ENCODE assay signal across 1 cellular context in the genomic region with DNA sequence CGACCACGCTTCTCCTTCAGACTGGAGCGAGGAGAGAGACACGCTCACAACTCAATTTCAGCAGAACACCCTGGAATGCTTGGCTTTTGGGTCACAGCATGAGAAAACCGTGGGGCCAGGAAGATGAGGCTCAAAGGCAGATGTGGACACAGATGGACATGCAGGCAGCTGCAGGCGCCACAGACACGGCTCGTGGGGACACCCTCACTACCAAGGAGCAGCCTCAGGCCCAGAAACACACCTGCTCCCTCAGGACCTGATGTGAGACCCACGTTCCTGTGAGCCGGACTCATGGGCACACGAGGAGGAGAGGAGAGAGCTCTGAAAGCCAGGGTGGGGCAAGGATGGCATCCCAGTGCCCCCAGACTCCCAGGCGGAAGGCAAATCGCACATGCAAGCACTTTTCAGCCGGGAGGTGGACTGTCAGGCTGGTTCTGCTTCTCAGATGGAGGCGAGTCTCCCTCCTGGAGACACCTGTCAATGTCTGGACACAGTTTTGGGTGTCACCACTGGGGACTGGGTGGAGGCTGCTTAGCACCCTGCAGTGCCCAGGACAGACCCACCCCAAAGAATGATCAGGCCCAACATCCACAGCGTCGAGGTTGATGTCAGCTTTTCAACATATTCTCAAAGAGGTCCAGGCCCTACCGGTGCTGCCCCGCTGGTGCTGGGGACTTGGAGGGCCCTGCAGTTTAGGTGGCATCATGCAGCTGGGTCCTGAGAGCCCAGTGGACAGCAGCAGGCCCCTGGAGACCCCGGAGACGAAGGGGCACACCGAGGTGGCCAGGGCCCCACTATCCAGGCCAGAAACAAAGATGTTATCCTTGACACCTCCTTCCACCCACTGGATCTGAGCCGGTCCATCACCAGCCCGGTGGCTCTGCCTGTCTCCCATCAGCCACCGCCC.
TF ChIP-seq lines count a peak whose summit lies in the region.

No MANE protein-coding gene starts in this region.

TF ChIP-seq in GM23338, 12 proteins besides CTCF, POLR2A, EP300 and RAD21:
- TF ChIP-seq, protein P1, sequence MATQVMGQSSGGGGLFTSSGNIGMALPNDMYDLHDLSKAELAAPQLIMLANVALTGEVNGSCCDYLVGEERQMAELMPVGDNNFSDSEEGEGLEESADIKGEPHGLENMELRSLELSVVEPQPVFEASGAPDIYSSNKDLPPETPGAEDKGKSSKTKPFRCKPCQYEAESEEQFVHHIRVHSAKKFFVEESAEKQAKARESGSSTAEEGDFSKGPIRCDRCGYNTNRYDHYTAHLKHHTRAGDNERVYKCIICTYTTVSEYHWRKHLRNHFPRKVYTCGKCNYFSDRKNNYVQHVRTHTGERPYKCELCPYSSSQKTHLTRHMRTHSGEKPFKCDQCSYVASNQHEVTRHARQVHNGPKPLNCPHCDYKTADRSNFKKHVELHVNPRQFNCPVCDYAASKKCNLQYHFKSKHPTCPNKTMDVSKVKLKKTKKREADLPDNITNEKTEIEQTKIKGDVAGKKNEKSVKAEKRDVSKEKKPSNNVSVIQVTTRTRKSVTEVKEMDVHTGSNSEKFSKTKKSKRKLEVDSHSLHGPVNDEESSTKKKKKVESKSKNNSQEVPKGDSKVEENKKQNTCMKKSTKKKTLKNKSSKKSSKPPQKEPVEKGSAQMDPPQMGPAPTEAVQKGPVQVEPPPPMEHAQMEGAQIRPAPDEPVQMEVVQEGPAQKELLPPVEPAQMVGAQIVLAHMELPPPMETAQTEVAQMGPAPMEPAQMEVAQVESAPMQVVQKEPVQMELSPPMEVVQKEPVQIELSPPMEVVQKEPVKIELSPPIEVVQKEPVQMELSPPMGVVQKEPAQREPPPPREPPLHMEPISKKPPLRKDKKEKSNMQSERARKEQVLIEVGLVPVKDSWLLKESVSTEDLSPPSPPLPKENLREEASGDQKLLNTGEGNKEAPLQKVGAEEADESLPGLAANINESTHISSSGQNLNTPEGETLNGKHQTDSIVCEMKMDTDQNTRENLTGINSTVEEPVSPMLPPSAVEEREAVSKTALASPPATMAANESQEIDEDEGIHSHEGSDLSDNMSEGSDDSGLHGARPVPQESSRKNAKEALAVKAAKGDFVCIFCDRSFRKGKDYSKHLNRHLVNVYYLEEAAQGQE (IDR thresholded peaks at IDR 0.05; ENCODE audit: unreplicated experiment) = no peak
- no peak for TF ChIP-seq EZH2 (IDR thresholded peaks at IDR 0.05; ENCODE audit: low read depth, unreplicated experiment)
- TF ChIP-seq, protein P2, sequence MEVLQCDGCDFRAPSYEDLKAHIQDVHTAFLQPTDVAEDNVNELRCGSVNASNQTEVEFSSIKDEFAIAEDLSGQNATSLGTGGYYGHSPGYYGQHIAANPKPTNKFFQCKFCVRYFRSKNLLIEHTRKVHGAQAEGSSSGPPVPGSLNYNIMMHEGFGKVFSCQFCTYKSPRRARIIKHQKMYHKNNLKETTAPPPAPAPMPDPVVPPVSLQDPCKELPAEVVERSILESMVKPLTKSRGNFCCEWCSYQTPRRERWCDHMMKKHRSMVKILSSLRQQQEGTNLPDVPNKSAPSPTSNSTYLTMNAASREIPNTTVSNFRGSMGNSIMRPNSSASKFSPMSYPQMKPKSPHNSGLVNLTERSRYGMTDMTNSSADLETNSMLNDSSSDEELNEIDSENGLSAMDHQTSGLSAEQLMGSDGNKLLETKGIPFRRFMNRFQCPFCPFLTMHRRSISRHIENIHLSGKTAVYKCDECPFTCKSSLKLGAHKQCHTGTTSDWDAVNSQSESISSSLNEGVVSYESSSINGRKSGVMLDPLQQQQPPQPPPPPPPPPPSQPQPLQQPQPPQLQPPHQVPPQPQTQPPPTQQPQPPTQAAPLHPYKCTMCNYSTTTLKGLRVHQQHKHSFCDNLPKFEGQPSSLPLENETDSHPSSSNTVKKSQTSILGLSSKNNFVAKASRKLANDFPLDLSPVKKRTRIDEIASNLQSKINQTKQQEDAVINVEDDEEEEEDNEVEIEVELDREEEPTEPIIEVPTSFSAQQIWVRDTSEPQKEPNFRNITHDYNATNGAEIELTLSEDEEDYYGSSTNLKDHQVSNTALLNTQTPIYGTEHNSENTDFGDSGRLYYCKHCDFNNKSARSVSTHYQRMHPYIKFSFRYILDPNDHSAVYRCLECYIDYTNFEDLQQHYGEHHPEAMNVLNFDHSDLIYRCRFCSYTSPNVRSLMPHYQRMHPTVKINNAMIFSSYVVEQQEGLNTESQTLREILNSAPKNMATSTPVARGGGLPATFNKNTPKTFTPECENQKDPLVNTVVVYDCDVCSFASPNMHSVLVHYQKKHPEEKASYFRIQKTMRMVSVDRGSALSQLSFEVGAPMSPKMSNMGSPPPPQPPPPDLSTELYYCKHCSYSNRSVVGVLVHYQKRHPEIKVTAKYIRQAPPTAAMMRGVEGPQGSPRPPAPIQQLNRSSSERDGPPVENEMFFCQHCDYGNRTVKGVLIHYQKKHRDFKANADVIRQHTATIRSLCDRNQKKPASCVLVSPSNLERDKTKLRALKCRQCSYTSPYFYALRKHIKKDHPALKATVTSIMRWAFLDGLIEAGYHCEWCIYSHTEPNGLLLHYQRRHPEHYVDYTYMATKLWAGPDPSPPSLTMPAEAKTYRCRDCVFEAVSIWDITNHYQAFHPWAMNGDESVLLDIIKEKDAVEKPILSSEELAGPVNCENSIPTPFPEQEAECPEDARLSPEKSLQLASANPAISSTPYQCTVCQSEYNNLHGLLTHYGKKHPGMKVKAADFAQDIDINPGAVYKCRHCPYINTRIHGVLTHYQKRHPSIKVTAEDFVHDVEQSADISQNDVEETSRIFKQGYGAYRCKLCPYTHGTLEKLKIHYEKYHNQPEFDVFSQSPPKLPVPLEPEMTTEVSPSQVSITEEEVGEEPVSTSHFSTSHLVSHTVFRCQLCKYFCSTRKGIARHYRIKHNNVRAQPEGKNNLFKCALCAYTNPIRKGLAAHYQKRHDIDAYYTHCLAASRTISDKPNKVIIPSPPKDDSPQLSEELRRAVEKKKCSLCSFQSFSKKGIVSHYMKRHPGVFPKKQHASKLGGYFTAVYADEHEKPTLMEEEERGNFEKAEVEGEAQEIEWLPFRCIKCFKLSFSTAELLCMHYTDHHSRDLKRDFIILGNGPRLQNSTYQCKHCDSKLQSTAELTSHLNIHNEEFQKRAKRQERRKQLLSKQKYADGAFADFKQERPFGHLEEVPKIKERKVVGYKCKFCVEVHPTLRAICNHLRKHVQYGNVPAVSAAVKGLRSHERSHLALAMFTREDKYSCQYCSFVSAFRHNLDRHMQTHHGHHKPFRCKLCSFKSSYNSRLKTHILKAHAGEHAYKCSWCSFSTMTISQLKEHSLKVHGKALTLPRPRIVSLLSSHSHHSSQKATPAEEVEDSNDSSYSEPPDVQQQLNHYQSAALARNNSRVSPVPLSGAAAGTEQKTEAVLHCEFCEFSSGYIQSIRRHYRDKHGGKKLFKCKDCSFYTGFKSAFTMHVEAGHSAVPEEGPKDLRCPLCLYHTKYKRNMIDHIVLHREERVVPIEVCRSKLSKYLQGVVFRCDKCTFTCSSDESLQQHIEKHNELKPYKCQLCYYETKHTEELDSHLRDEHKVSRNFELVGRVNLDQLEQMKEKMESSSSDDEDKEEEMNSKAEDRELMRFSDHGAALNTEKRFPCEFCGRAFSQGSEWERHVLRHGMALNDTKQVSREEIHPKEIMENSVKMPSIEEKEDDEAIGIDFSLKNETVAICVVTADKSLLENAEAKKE (CRISPR knock-in tag; IDR thresholded peaks at IDR 0.05) = no peak
- TF ChIP-seq ZNF114 (CRISPR knock-in tag; IDR thresholded peaks at IDR 0.05) = no peak
- no peak for TF ChIP-seq NANOG (IDR thresholded peaks at IDR 0.05; ENCODE audit: borderline replicate concordance)
- no peak for TF ChIP-seq CREB1 (CRISPR knock-in tag; IDR thresholded peaks at IDR 0.05; ENCODE audit: low read depth)
- TF ChIP-seq, protein P3, sequence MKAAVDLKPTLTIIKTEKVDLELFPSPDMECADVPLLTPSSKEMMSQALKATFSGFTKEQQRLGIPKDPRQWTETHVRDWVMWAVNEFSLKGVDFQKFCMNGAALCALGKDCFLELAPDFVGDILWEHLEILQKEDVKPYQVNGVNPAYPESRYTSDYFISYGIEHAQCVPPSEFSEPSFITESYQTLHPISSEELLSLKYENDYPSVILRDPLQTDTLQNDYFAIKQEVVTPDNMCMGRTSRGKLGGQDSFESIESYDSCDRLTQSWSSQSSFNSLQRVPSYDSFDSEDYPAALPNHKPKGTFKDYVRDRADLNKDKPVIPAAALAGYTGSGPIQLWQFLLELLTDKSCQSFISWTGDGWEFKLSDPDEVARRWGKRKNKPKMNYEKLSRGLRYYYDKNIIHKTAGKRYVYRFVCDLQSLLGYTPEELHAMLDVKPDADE (IDR thresholded peaks at IDR 0.05) = no peak
- no peak for TF ChIP-seq ZNF331 (CRISPR knock-in tag; IDR thresholded peaks at IDR 0.05; ENCODE audit: low read depth)
- no peak for TF ChIP-seq POLR2AphosphoS5 (IDR thresholded peaks at IDR 0.05; ENCODE audit: low read depth)
- no peak for TF ChIP-seq EZH2phosphoT487 (IDR thresholded peaks at IDR 0.05; ENCODE audit: unreplicated experiment)
- no peak for TF ChIP-seq JUNB (IDR thresholded peaks at IDR 0.05; ENCODE audit: unreplicated experiment)
- TF ChIP-seq STAT1 (IDR thresholded peaks at IDR 0.05; ENCODE audit: unreplicated experiment) = no peak
